ENCODE assay signal across 8 cellular contexts in genomic region chr6:89281779-89282246, GRCh38. TPM values are rescaled to one million over a fixed set of nuclear protein-coding genes. Genes with fewer than 3 reads are reported as not detected.
DNase-seq lines count a peak whose midpoint lies in the region; ATAC-seq and TF ChIP-seq lines count a peak whose summit lies in the region.

No MANE protein-coding gene starts in this region.

- DNase-seq in GDM1 (lab: John Stamatoyannopoulos, UW) (peak; percentile 46), SK-N-DZ (ENCODE audit: low spot score) (peak; percentile 32), ecto neural progenitor cell (ENCODE audit: low spot score) (peak; percentile 70), osteocyte (ENCODE audit: extremely low spot score, unreplicated experiment) (no peak), T1000 (lab: John Stamatoyannopoulos, UW) (no peak), NCI-H2227 (lab: John Stamatoyannopoulos, UW; ENCODE audit: unreplicated experiment) (no peak)

- H3K27me3 Mint-ChIP-seq in osteocyte (ENCODE audit: unreplicated experiment): peaks cover 9% of the 10 kb centered on the region

- ATAC-seq in GM19463 (IDR thresholded peaks at IDR 0.05; ENCODE audit: unreplicated experiment) (peak; percentile 99), HG03378 (IDR thresholded peaks at IDR 0.05; ENCODE audit: unreplicated experiment) (peak; percentile 97)

- H3K4me1 Mint-ChIP-seq in osteocyte (ENCODE audit: unreplicated experiment): no peaks in the 10 kb centered on the region

- no peak overlapping the region for H3K27ac Mint-ChIP-seq in osteocyte (ENCODE audit: unreplicated experiment)

- TF ChIP-seq CTCF in osteocyte (IDR thresholded peaks at IDR 0.05): peak; percentile 38

- H3K9me3 Mint-ChIP-seq in osteocyte (ENCODE audit: unreplicated experiment): no peaks in the 10 kb centered on the region

- no peaks in the 10 kb centered on the region for H3K36me3 Mint-ChIP-seq in osteocyte (ENCODE audit: unreplicated experiment)

- no peak overlapping the region for H3K4me3 Mint-ChIP-seq in osteocyte (ENCODE audit: unreplicated experiment)

RNA-seq across cellular contexts. Expression of gene GABRR2, which starts 33.3 kb away (rescaled TPM):
- polyA plus RNA-seq in SK-N-DZ (2014; cell fraction: cytosol; rRNA removed): not detected in 2 replicates
- polyA plus RNA-seq in SK-N-DZ (2014; cell fraction: nucleus; rRNA removed): 0.19 and 0.57 TPM in 2 replicates
- 0.68 and 0.97 TPM in 2 replicates for total RNA-seq in osteocyte

Comparison
In these comparisons a context has a peak if more than half of its experiments do, and no peak if none do; other contexts are left out.
1. DNase-seq: peak in GDM1 (single experiment), SK-N-DZ (single experiment) and ecto neural progenitor cell (single experiment); none in osteocyte (single experiment), T1000 (single experiment) and NCI-H2227 (single experiment).